10 cellular contexts compared by ENCODE assay signal in genomic region chr16:3999890-4000325, GRCh38.
DNase-seq lines count a peak whose midpoint lies in the region; ATAC-seq and TF ChIP-seq lines count a peak whose summit lies in the region.
"Had no signal": no experiment of that assay in that cellular context is flagged by ENCODE, and none has a peak within 500 bp of the region (broad histone marks: within the 10 kb centered on the region; RNA-seq: fewer than 3 reads in every experiment).

No MANE protein-coding gene starts in this region.

- H3K4me3 ChIP-seq in transverse colon (no peak overlapping the region), Peyer's patch (no peak overlapping the region)

- 76 to 79% methylated on average over 3 to 11 of the region's 11 CpGs for WGBS in transverse colon (ENCODE audit: low coverage in 1 of 2), 2 donors

- H3K4me1 ChIP-seq in transverse colon, result peaks cover 0 to 7% (median 2%) of the 10 kb centered on the region in 4 donors
- H3K4me1 ChIP-seq in Peyer's patch, result no peaks in the 10 kb centered on the region

- H3K9me3 ChIP-seq in transverse colon (no peaks in the 10 kb centered on the region), Peyer's patch (no peaks in the 10 kb centered on the region)

- no peaks in the 10 kb centered on the region for H3K27me3 Mint-ChIP-seq in activated naive CD4-positive, alpha-beta T cell treated with anti-CD3 and anti-CD28 coated beads for 36 hours (ENCODE audit: low read depth)
- no peaks in the 10 kb centered on the region for H3K27me3 Mint-ChIP-seq in activated T-helper 1 cell treated with anti-CD3 and anti-CD28 coated beads, Interleukin-12 subunit alpha, Interleukin-12 subunit beta, Interleukin-2, Interleukin-4 antibody, amounts not matched to agents 30 ng/mL and 10 ng/mL and 1 ng/mL, durations not matched to agents 14 hours and 24 hours and 36 hours (ENCODE audit: insufficient read depth)
- no peaks in the 10 kb centered on the region for H3K27me3 Mint-ChIP-seq in immature natural killer cell (ENCODE audit: low read depth in 3 of 3)
- H3K27me3 Mint-ChIP-seq: stimulated activated naive B cell treated with anti-CD40 and anti-IgM and Interleukin-4, amounts not matched to agents 10 μg/mL and 1 μg/mL and 100 μg/mL, for 72 hours had no signal

- DNase-seq in activated naive CD4-positive, alpha-beta T cell treated with anti-CD3 and anti-CD28 coated beads for 36 hours, result peak; percentile 11
- DNase-seq in activated naive CD4-positive, alpha-beta T cell treated with Interleukin-2 at 50 U/mL for 16 hours, result no peak
- DNase-seq in activated T-helper 1 cell treated with anti-CD3 and anti-CD28 coated beads, Interleukin-12 subunit alpha, Interleukin-12 subunit beta, Interleukin-2, Interleukin-4 antibody, amounts not matched to agents 30 ng/mL and 10 ng/mL and 1 ng/mL, durations not matched to agents 14 hours and 24 hours and 36 hours (ENCODE audit: low spot score), result no peak
- DNase-seq in immature natural killer cell (no peak), transverse colon (no peak), Peyer's patch (no peak)
- DNase-seq: stimulated activated naive B cell treated with anti-CD40 and anti-IgM and Interleukin-4, amounts not matched to agents 10 μg/mL and 1 μg/mL and 100 μg/mL, for 72 hours had no signal

- no peaks in the 10 kb centered on the region for H3K9me3 Mint-ChIP-seq in activated naive CD4-positive, alpha-beta T cell treated with anti-CD3 and anti-CD28 coated beads for 36 hours
- H3K9me3 Mint-ChIP-seq in activated T-helper 1 cell treated with anti-CD3 and anti-CD28 coated beads, Interleukin-12 subunit alpha, Interleukin-12 subunit beta, Interleukin-2, Interleukin-4 antibody, amounts not matched to agents 30 ng/mL and 10 ng/mL and 1 ng/mL, durations not matched to agents 14 hours and 24 hours and 36 hours, result no peaks in the 10 kb centered on the region
- H3K9me3 Mint-ChIP-seq in immature natural killer cell, result no peaks in the 10 kb centered on the region
- H3K9me3 Mint-ChIP-seq: stimulated activated naive B cell treated with anti-CD40 and anti-IgM and Interleukin-4, amounts not matched to agents 10 μg/mL and 1 μg/mL and 100 μg/mL, for 72 hours had no signal

- intact Hi-C loops in activated naive CD4-positive, alpha-beta T cell treated with anti-CD3 and anti-CD28 coated beads for 36 hours (cut with micrococcal nuclease), result no loop called here
- intact Hi-C loops in activated T-helper 1 cell treated with anti-CD3 and anti-CD28 coated beads, Interleukin-12 subunit alpha, Interleukin-12 subunit beta, Interleukin-2, Interleukin-4 antibody, amounts not matched to agents 30 ng/mL and 10 ng/mL and 1 ng/mL, durations not matched to agents 14 hours and 24 hours and 36 hours (cut with micrococcal nuclease), result no loop called here
- intact Hi-C loops in transverse colon (cut with DNase I; ENCODE audit: low total_unique reads), result no loop called here

- H3K27ac Mint-ChIP-seq in activated naive CD4-positive, alpha-beta T cell treated with anti-CD3 and anti-CD28 coated beads for 36 hours, result no peak overlapping the region
- H3K27ac Mint-ChIP-seq in activated T-helper 1 cell treated with anti-CD3 and anti-CD28 coated beads, Interleukin-12 subunit alpha, Interleukin-12 subunit beta, Interleukin-2, Interleukin-4 antibody, amounts not matched to agents 30 ng/mL and 10 ng/mL and 1 ng/mL, durations not matched to agents 14 hours and 24 hours and 36 hours, result peak overlapping the region; percentile 53
- peak overlapping the region in 5 of 6 donors; percentile 7 to 65 (median 28) for H3K27ac Mint-ChIP-seq in immature natural killer cell
- H3K27ac Mint-ChIP-seq: stimulated activated naive B cell treated with anti-CD40 and anti-IgM and Interleukin-4, amounts not matched to agents 10 μg/mL and 1 μg/mL and 100 μg/mL, for 72 hours had no signal

- in situ Hi-C loops in transverse colon (cut with MboI; ENCODE audit: low pct_ligation_motif_present in 1 of 4, low pct_unique_long_range_greater_than_20kb in 1 of 4, low sequenced_read_pairs in 3 of 4), result loop anchor here in 2 of 4 donors (25.0 kb wide), 1 partner anchor 112 kb away; the partner anchor contains the start of gene ADCY9 (in 2 of the 2)

- TF ChIP-seq CTCF in transverse colon (IDR thresholded peaks at IDR 0.05) (no peak), Peyer's patch (IDR thresholded peaks at IDR 0.05) (no peak)

- H3K36me3 ChIP-seq in transverse colon (no peaks in the 10 kb centered on the region), Peyer's patch (no peaks in the 10 kb centered on the region)

- TF ChIP-seq EP300 in transverse colon (IDR thresholded peaks at IDR 0.05; ENCODE audit: low read depth), result no peak

- no peak overlapping the region for H3K4me3 Mint-ChIP-seq in activated naive CD4-positive, alpha-beta T cell treated with anti-CD3 and anti-CD28 coated beads for 36 hours
- H3K4me3 Mint-ChIP-seq in activated T-helper 1 cell treated with anti-CD3 and anti-CD28 coated beads, Interleukin-12 subunit alpha, Interleukin-12 subunit beta, Interleukin-2, Interleukin-4 antibody, amounts not matched to agents 30 ng/mL and 10 ng/mL and 1 ng/mL, durations not matched to agents 14 hours and 24 hours and 36 hours, result peak overlapping the region; percentile 8
- H3K4me3 Mint-ChIP-seq in immature natural killer cell, result peak overlapping the region in 1 of 5 donors; percentile 16
- H3K4me3 Mint-ChIP-seq: stimulated activated naive B cell treated with anti-CD40 and anti-IgM and Interleukin-4, amounts not matched to agents 10 μg/mL and 1 μg/mL and 100 μg/mL, for 72 hours had no signal

- no peaks in the 10 kb centered on the region for H3K36me3 Mint-ChIP-seq in activated naive CD4-positive, alpha-beta T cell treated with anti-CD3 and anti-CD28 coated beads for 36 hours (ENCODE audit: low read depth)
- H3K36me3 Mint-ChIP-seq in activated T-helper 1 cell treated with anti-CD3 and anti-CD28 coated beads, Interleukin-12 subunit alpha, Interleukin-12 subunit beta, Interleukin-2, Interleukin-4 antibody, amounts not matched to agents 30 ng/mL and 10 ng/mL and 1 ng/mL, durations not matched to agents 14 hours and 24 hours and 36 hours (ENCODE audit: low read depth), result no peaks in the 10 kb centered on the region
- peaks cover 0 to 4% (median 3%) of the 10 kb centered on the region in 3 donors for H3K36me3 Mint-ChIP-seq in immature natural killer cell

- H3K4me1 Mint-ChIP-seq in activated naive CD4-positive, alpha-beta T cell treated with anti-CD3 and anti-CD28 coated beads for 36 hours (ENCODE audit: low read depth), result peaks cover 15% of the 10 kb centered on the region
- peaks cover 24% of the 10 kb centered on the region for H3K4me1 Mint-ChIP-seq in activated T-helper 1 cell treated with anti-CD3 and anti-CD28 coated beads, Interleukin-12 subunit alpha, Interleukin-12 subunit beta, Interleukin-2, Interleukin-4 antibody, amounts not matched to agents 30 ng/mL and 10 ng/mL and 1 ng/mL, durations not matched to agents 14 hours and 24 hours and 36 hours (ENCODE audit: low read depth)
- H3K4me1 Mint-ChIP-seq in immature natural killer cell, result peaks cover 12 to 21% of the 10 kb centered on the region in 2 donors
- H3K4me1 Mint-ChIP-seq: stimulated activated naive B cell treated with anti-CD40 and anti-IgM and Interleukin-4, amounts not matched to agents 10 μg/mL and 1 μg/mL and 100 μg/mL, for 72 hours had no signal

- H3K27ac ChIP-seq in transverse colon (peak overlapping the region; percentile 40 to 67 (median 46)), Peyer's patch (peak overlapping the region in 2 of 4 donors; percentile 52 to 55)
- H3K27ac ChIP-seq: KMS-11 had no signal

- ATAC-seq in GM21390 (IDR thresholded peaks at IDR 0.05; ENCODE audit: unreplicated experiment) (no peak), HG02973 (IDR thresholded peaks at IDR 0.05; ENCODE audit: unreplicated experiment) (no peak)
- ATAC-seq: stimulated activated naive B cell treated with anti-CD40 and anti-IgM and Interleukin-4, amounts not matched to agents 10 μg/mL and 1 μg/mL and 100 μg/mL, for 72 hours had no signal

- TF ChIP-seq POLR2A in transverse colon (IDR thresholded peaks at IDR 0.05) (no peak), Peyer's patch (IDR thresholded peaks at IDR 0.05) (no peak)

- CTCF ChIA-PET in activated naive CD4-positive, alpha-beta T cell treated with anti-CD3 and anti-CD28 coated beads for 36 hours (lab: Charles Lee), result interaction anchor here (0.6 to 1.3 kb wide), 2 partner anchors 41 to 164 kb away, joined by 3 to 7 read pairs; no protein-coding TSS in a partner anchor

- H3K27me3 ChIP-seq in transverse colon (no peaks in the 10 kb centered on the region), Peyer's patch (no peaks in the 10 kb centered on the region)
